8 cellular contexts compared by ENCODE assay signal in the genomic region with DNA sequence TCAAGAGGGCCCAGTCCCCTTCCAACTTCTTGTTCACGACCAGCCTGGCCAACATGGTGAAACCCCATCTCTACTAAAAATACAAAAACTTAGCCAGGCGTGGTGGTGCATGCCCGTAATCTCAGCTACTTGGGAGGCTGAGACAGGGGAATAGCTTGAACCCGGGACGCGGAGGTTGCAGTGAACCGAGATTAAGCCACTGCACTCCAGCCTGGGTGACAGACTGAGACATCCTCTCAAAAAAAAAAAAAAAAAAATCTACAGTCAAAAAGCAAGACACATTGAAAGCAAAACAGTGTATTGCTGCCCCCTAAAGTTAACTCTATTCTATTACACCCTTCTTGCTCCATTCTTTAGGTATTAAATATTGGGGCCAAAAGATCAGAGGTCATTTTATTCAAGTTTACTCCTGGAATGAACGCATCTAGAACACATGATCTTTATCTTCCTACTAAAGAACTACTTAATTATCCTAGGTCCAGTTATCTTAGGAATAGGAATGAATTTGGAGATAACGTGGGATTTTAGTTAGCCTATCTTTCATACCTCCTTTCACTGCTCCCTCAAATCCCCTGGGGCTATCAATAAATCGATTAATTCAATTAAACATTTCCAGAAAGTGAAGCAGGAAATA. TPM values are rescaled to one million over a fixed set of nuclear protein-coding genes. Genes with fewer than 3 reads are reported as not detected.
DNase-seq lines count a peak whose midpoint lies in the region; ATAC-seq and TF ChIP-seq lines count a peak whose summit lies in the region.

No MANE protein-coding gene starts in this region.

- peaks cover 45 to 69% of the 10 kb centered on the region in 2 donors for H3K4me1 Mint-ChIP-seq in natural killer cell

- peaks cover 26% of the 10 kb centered on the region for H3K36me3 Mint-ChIP-seq in natural killer cell

- H3K9ac ChIP-seq in SK-N-MC (ENCODE audit: insufficient read length), result peak overlapping the region; percentile 39

- peak; percentile 41 for TF ChIP-seq RAD21 in Ishikawa (IDR thresholded peaks at IDR 0.05; ENCODE audit: low read depth)

- in situ Hi-C loops in GM13976 (cut with MboI; ENCODE audit: low sequenced_read_pairs, unreplicated experiment), result loop anchor here (25.0 kb wide), 2 partner anchors 223 to 527 kb away; no protein-coding TSS in a partner anchor

- no peak for TF ChIP-seq EP300 in Ishikawa (IDR thresholded peaks at IDR 0.05; ENCODE audit: borderline replicate concordance)

- H3K4me3 ChIP-seq in SK-N-MC (peak overlapping the region; percentile 99), dorsolateral prefrontal cortex (peak overlapping the region in 54 of 59 donors; percentile 0 to 99 (median 36))

- no peaks in the 10 kb centered on the region for H3K27me3 Mint-ChIP-seq in natural killer cell (ENCODE audit: low read depth in 2 of 2)

- intact Hi-C loops in dorsolateral prefrontal cortex (cut with DNase I) (loop anchor here (5.0 to 10.0 kb wide), 2 partner anchors 527 to 544 kb away; a partner anchor contains a TSS), natural killer cell (cut with micrococcal nuclease) (loop anchor here (1.0 kb wide), 1 partner anchor 205 kb away; no protein-coding TSS in a partner anchor)

- H3K9me3 Mint-ChIP-seq in natural killer cell, result no peaks in the 10 kb centered on the region

- peaks cover 43% of the 10 kb centered on the region for H3K36me3 ChIP-seq in SK-N-MC (ENCODE audit: insufficient read depth, low read length)

- TF ChIP-seq CTCF in GM13976 (IDR thresholded peaks at IDR 0.05; ENCODE audit: borderline replicate concordance, control extremely low read depth, extremely low read depth, insufficient read depth, missing control alignments) (no peak), dorsolateral prefrontal cortex (IDR thresholded peaks at IDR 0.05 in 54 of 56, conservative IDR thresholded peaks at IDR 0.05 in 2 of 56; ENCODE audit: low read depth in 1 of 56, partially characterized antibody in 56 of 56) (peak; percentile 45 to 80 (median 64)), natural killer cell (IDR thresholded peaks at IDR 0.05) (peak; percentile 66)

- peak overlapping the region; percentile 97 to 98 for H3K27ac Mint-ChIP-seq in natural killer cell

- H3K27ac ChIP-seq in SK-N-MC (no peak overlapping the region; the same call in 1 of the 2 replicates), dorsolateral prefrontal cortex (peak overlapping the region in 19 of 59 donors; percentile 4 to 62 (median 34))

- no peaks in the 10 kb centered on the region for H3K9me3 ChIP-seq in SK-N-MC (ENCODE audit: low read depth, low read length)

- peak; percentile 64 for DNase-seq in CD1c-positive myeloid dendritic cell (ENCODE audit: extremely low spot score)
- DNase-seq in GM13976 (ENCODE audit: low spot score), result peak; percentile 52
- DNase-seq in SK-N-MC (ENCODE audit: low read depth, low spot score), result no peak
- DNase-seq in dorsolateral prefrontal cortex, result no peak
- DNase-seq in natural killer cell, result peak; percentile 18
- no peak for DNase-seq in NK-92 treated with Interleukin-12 subunit alpha and Interleukin-12 subunit beta, amount 100 ng/mL, for 24 hours (lab: John Stamatoyannopoulos, UW)
- DNase-seq in activated CD4-positive, CD25-positive, alpha-beta regulatory T cell (lab: John Stamatoyannopoulos, UW), result no peak

- peak; percentile 43 to 63 (median 46) for ATAC-seq in natural killer cell

- peak overlapping the region; percentile 96 for H3K4me3 Mint-ChIP-seq in natural killer cell

- no peaks in the 10 kb centered on the region for H3K27me3 ChIP-seq in dorsolateral prefrontal cortex

TF ChIP-seq in Ishikawa, 13 proteins besides CTCF, POLR2A, EP300 and RAD21:
- no peak for TF ChIP-seq ZBTB7A (IDR thresholded peaks at IDR 0.05; ENCODE audit: low read depth)
- TF ChIP-seq TCF12 (IDR thresholded peaks at IDR 0.05; ENCODE audit: low read depth), result no peak
- TF ChIP-seq, protein P1, sequence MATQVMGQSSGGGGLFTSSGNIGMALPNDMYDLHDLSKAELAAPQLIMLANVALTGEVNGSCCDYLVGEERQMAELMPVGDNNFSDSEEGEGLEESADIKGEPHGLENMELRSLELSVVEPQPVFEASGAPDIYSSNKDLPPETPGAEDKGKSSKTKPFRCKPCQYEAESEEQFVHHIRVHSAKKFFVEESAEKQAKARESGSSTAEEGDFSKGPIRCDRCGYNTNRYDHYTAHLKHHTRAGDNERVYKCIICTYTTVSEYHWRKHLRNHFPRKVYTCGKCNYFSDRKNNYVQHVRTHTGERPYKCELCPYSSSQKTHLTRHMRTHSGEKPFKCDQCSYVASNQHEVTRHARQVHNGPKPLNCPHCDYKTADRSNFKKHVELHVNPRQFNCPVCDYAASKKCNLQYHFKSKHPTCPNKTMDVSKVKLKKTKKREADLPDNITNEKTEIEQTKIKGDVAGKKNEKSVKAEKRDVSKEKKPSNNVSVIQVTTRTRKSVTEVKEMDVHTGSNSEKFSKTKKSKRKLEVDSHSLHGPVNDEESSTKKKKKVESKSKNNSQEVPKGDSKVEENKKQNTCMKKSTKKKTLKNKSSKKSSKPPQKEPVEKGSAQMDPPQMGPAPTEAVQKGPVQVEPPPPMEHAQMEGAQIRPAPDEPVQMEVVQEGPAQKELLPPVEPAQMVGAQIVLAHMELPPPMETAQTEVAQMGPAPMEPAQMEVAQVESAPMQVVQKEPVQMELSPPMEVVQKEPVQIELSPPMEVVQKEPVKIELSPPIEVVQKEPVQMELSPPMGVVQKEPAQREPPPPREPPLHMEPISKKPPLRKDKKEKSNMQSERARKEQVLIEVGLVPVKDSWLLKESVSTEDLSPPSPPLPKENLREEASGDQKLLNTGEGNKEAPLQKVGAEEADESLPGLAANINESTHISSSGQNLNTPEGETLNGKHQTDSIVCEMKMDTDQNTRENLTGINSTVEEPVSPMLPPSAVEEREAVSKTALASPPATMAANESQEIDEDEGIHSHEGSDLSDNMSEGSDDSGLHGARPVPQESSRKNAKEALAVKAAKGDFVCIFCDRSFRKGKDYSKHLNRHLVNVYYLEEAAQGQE (IDR thresholded peaks at IDR 0.05; ENCODE audit: low read depth), result no peak
- TF ChIP-seq TAF1 (IDR thresholded peaks at IDR 0.05; ENCODE audit: low read depth), result no peak
- no peak for TF ChIP-seq CREB1 (IDR thresholded peaks at IDR 0.05; ENCODE audit: low read depth)
- TF ChIP-seq, protein P2, sequence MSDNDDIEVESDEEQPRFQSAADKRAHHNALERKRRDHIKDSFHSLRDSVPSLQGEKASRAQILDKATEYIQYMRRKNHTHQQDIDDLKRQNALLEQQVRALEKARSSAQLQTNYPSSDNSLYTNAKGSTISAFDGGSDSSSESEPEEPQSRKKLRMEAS (IDR thresholded peaks at IDR 0.05), result no peak
- TF ChIP-seq CEBPB (IDR thresholded peaks at IDR 0.05), result no peak
- TF ChIP-seq FOXM1 (IDR thresholded peaks at IDR 0.05; ENCODE audit: borderline replicate concordance, low read depth), result no peak
- no peak for TF ChIP-seq TEAD4 (IDR thresholded peaks at IDR 0.05)
- TF ChIP-seq, protein P3, sequence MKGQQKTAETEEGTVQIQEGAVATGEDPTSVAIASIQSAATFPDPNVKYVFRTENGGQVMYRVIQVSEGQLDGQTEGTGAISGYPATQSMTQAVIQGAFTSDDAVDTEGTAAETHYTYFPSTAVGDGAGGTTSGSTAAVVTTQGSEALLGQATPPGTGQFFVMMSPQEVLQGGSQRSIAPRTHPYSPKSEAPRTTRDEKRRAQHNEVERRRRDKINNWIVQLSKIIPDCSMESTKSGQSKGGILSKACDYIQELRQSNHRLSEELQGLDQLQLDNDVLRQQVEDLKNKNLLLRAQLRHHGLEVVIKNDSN (IDR thresholded peaks at IDR 0.05), result no peak

RNA-seq across cellular contexts. Expression of a gene that starts 2.4 kb away (rescaled TPM):
- total RNA-seq in dorsolateral prefrontal cortex, result 10 to 100 TPM; 38.8 to 69.4 (median 50.4) TPM
- total RNA-seq in natural killer cell, result 100 to 1,000 TPM in 1 of 3 donors, 10 to 100 TPM in 2; 88.9 to 108 (median 92.9) TPM

RNA-seq across cellular contexts. Expression of a gene that starts 2.7 kb away (rescaled TPM):
- 100 to 1,000 TPM in 54 of 120 experiments, 10 to 100 TPM in 66; 50.0 to 149 (median 97.8) TPM for total RNA-seq in dorsolateral prefrontal cortex
- 10 to 100 TPM; 35.5 to 57.9 (median 37.1) TPM for total RNA-seq in natural killer cell

RNA-seq across cellular contexts. Expression of a gene that starts 22.5 kb away (rescaled TPM):
- total RNA-seq in dorsolateral prefrontal cortex (10 to 100 TPM; 16.9 to 60.2 (median 36.8) TPM), natural killer cell (not detected)

Comparison
In these comparisons a context has a peak if more than half of its experiments do, and no peak if none do; other contexts are left out.
1. DNase-seq: peak in CD1c-positive myeloid dendritic cell (single experiment), GM13976 (single experiment) and natural killer cell (single experiment); none in SK-N-MC (single experiment), dorsolateral prefrontal cortex (0 of 10), NK-92 treated with Interleukin-12 subunit alpha and Interleukin-12 subunit beta, amount 100 ng/mL, for 24 hours (single experiment) and activated CD4-positive, CD25-positive, alpha-beta regulatory T cell (0 of 4).
2. RNA of a gene that starts 22.5 kb away (total RNA-seq): 16.9 to 60.2 TPM in dorsolateral prefrontal cortex; not detected in natural killer cell; every median in the first group is over 10 times any median in the second.